ENCODE assay signal across 12 cellular contexts in genomic region chr12:32891956-32892355, GRCh38. TPM values are rescaled to one million over a fixed set of nuclear protein-coding genes. Genes with fewer than 3 reads are reported as not detected.
DNase-seq lines count a peak whose midpoint lies in the region; ATAC-seq and TF ChIP-seq lines count a peak whose summit lies in the region.
"Had no signal": no experiment of that assay in that cellular context is flagged by ENCODE, and none has a peak within 500 bp of the region (broad histone marks: within the 10 kb centered on the region; RNA-seq: fewer than 3 reads in every experiment).

No MANE protein-coding gene starts in this region.

- no peaks in the 10 kb centered on the region for H3K36me3 ChIP-seq in HUES48 (ENCODE audit: control insufficient read depth, insufficient read depth, low read length)
- H3K36me3 ChIP-seq: sigmoid colon had no signal

- TF ChIP-seq CTCF in Calu3 (IDR thresholded peaks at IDR 0.05; ENCODE audit: unreplicated experiment) (no peak), cardiac fibroblast (IDR thresholded peaks at IDR 0.05; ENCODE audit: low read depth, low read length) (no peak)

- H3K4me1 ChIP-seq in HUES48 (ENCODE audit: control insufficient read depth, insufficient read depth, low read length) = peaks cover 50% of the 10 kb centered on the region

- intact Hi-C loops in Calu3 (cut with micrococcal nuclease; ENCODE audit: unreplicated experiment) = no loop called here

- H3K27ac Mint-ChIP-seq in Calu3 (ENCODE audit: unreplicated experiment) = peak overlapping the region; percentile 92

- H3K9me3 ChIP-seq in HUES48 (ENCODE audit: control insufficient read depth, insufficient read depth, low read length) = no peaks in the 10 kb centered on the region
- H3K9me3 ChIP-seq: sigmoid colon had no signal

- H3K4me3 Mint-ChIP-seq in Calu3 (ENCODE audit: low read depth, unreplicated experiment) = peak overlapping the region; percentile 87

- CTCF ChIA-PET in Calu3 (lab: Charles Lee) = interaction anchor here (0.7 kb wide), 1 partner anchor 60 kb away, joined by 4 read pairs; no protein-coding TSS in a partner anchor

- peak overlapping the region; percentile 78 for H3K27ac ChIP-seq in HUES48 (ENCODE audit: low read depth, low read length)
- H3K27ac ChIP-seq: C4-2B, sigmoid colon had no signal

- no peaks in the 10 kb centered on the region for H3K9me3 Mint-ChIP-seq in Calu3 (ENCODE audit: low read depth, unreplicated experiment)

- H3K9ac ChIP-seq in HUES48 (ENCODE audit: low read depth, low read length) = peak overlapping the region; percentile 49

- no TSS peak for BruUV-seq in Calu3 (replicated peaks; lab: Mats Ljungman, UMichigan)

- H3K4me1 Mint-ChIP-seq in Calu3 (ENCODE audit: low read depth, unreplicated experiment) = peaks cover 39% of the 10 kb centered on the region

- ATAC-seq in HG03280 (IDR thresholded peaks at IDR 0.05; ENCODE audit: unreplicated experiment) (no peak), HG03045 (IDR thresholded peaks at IDR 0.05; ENCODE audit: unreplicated experiment) (no peak)
- ATAC-seq: left lobe of liver had no signal

- H3K27me3 ChIP-seq in HUES48 (ENCODE audit: control insufficient read depth, insufficient read depth, low read length) = peaks cover 10% of the 10 kb centered on the region; the same call in 1 of the 2 replicates

- no peaks in the 10 kb centered on the region for H3K27me3 Mint-ChIP-seq in Calu3 (ENCODE audit: unreplicated experiment)

- H3K4me3 ChIP-seq in HUES48 (ENCODE audit: low read depth, low read length) = peak overlapping the region; percentile 15; the same call in 1 of the 2 replicates
- H3K4me3 ChIP-seq in cardiac fibroblast (replicated peaks in 1 of 2; ENCODE audit: low read depth in 2 of 2, low read length in 2 of 2) = no peak overlapping the region
- H3K4me3 ChIP-seq: sigmoid colon had no signal

- DNase-seq in Calu3 = peak; percentile 44
- peak; percentile 58 to 60 for DNase-seq in cardiac fibroblast (ENCODE audit: low read depth in 2 of 2)
- DNase-seq in lung microvascular endothelial cell (ENCODE audit: low read depth in 2 of 2) = peak; percentile 6 to 28
- DNase-seq in NCI-H2227 treated with DMSO at 0.1 percent for 48 hours (lab: John Stamatoyannopoulos, UW) = no peak
- DNase-seq in NCI-H2171 (lab: John Stamatoyannopoulos, UW) = no peak
- DNase-seq: NCI-H446 treated with DMSO at 0.1 percent for 48 hours, sigmoid colon had no signal

- peaks cover 56% of the 10 kb centered on the region for H3K36me3 Mint-ChIP-seq in Calu3 (ENCODE audit: insufficient read depth, unreplicated experiment)

RNA-seq across cellular contexts. Expression of gene PKP2, which starts 4.6 kb away (rescaled TPM):
- 54.2 and 61.1 TPM in 2 replicates for total RNA-seq in Calu3 (2022)
- total RNA-seq in lung microvascular endothelial cell = 3.1 and 4.6 TPM in 2 replicates

Comparison
In these comparisons a context has a peak if more than half of its experiments do, and no peak if none do; other contexts are left out.
1. DNase-seq: peak in Calu3 (single experiment), cardiac fibroblast (2 of 2) and lung microvascular endothelial cell (2 of 2); none in NCI-H2227 treated with DMSO at 0.1 percent for 48 hours (single experiment) and NCI-H2171 (single experiment).